9 cellular contexts compared by ENCODE assay signal in the genomic region with DNA sequence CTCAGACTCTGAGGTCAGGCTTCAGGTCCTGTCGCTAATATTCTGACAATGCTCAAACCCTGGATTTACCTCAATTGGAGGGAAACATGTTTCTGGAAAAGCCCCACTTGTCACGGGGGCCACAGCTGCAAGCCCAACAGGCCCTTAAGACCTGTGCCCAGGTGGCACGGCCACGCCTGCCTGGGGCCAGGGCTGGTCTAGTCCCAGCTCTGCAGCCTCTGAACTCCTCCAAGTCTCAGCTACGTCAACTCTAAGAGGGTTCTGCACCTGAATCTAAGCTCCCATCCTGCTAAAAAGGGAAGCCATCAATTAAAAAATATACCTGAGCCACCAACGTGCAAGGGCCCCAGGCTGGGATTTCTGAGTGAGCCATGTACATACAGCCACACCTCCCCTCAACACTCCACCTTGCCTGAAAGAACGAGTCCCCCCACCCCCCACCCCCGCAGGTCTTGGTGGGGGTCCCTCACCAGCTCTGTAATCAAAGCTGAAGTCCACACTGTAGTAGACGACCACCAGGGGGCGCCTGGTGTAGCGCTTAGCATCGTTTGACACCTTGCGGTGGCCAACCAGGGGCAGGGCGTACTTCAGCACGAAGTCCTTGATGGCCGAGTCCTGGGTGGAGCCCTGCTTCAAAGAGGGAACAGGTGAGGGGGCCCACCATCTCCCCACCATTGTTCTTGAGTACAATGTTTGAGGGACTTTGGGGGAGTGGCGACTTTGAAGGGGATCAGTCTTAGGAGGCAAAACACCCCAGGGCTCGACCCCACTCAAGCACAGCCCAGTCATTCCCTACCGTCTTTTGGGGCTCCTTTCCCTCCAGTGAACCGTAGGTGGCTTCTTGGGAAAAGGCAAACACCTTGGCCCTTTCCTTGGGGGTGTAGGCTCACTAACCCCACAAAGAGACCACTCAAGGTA. TPM values are rescaled to one million over a fixed set of nuclear protein-coding genes. Genes with fewer than 3 reads are reported as not detected.
DNase-seq lines count a peak whose midpoint lies in the region; ATAC-seq, FAIRE-seq and TF ChIP-seq lines count a peak whose summit lies in the region.
"Had no signal": no experiment of that assay in that cellular context is flagged by ENCODE, and none has a peak within 500 bp of the region (broad histone marks: within the 10 kb centered on the region; RNA-seq: fewer than 3 reads in every experiment).

No MANE protein-coding gene starts in this region.

- 0 out of 2 replicates have a peak overlapping the region, but pooled peaks have one; percentile 24 for H2BK5ac ChIP-seq in H1 (ENCODE audit: low read depth, low read length)

- no peak overlapping the region for H3K14ac ChIP-seq in H1 (ENCODE audit: insufficient read length)

- no peak overlapping the region for H2BK15ac ChIP-seq in H1 (ENCODE audit: low read length)

- 76% methylated on average over 19 of the region's 20 CpGs; no CpG with 5 or more reads in 1 of the 2 experiments for WGBS in H1 (ENCODE audit: extremely low coverage in 1 of 2, insufficient coverage in 1 of 2, insufficient read length in 1 of 2, insufficient replicate concordance in 2 of 2, low coverage in 1 of 2, low lambda C conversion rate in 2 of 2, missing lambda C conversion rate in 1 of 2), 2 experiments

- TF ChIP-seq EP300 in H1 (IDR thresholded peaks at IDR 0.05; ENCODE audit: borderline replicate concordance in 1 of 2, low read depth in 2 of 2, low read length in 2 of 2) = peak in 1 of 2 experiments; percentile 12; a peak in 1 of 3 replicates

- TF ChIP-seq CTCF in GM12874 (IDR thresholded peaks at IDR 0.05; ENCODE audit: insufficient read depth, low read depth, low read length) = peak; percentile 81
- TF ChIP-seq CTCF in H1 (IDR thresholded peaks at IDR 0.05; ENCODE audit: control extremely low read depth in 1 of 3, insufficient read depth in 1 of 3, low read depth in 1 of 3, low read length in 3 of 3) = peak; percentile 81 to 95 (median 86)

- H3K79me2 ChIP-seq in H1 (ENCODE audit: control insufficient read depth in 1 of 2, insufficient read depth in 2 of 2, low read length in 2 of 2) = no peaks in the 10 kb centered on the region

- H3K4me1 ChIP-seq in H1 (replicated peaks in 1 of 4; ENCODE audit: control insufficient read depth in 3 of 4, insufficient read depth in 4 of 4, low read length in 3 of 4) = no peaks in the 10 kb centered on the region; a peak in 2 of 7 replicates
- no peaks in the 10 kb centered on the region for H3K4me1 ChIP-seq in mucosa of stomach (ENCODE audit: control insufficient read depth, insufficient read depth, low read length)

- H3K4me2 ChIP-seq in H1 (ENCODE audit: insufficient read depth in 1 of 2, low read depth in 2 of 2, low read length in 2 of 2) = no peak overlapping the region

- CTCF ChIA-PET in H1 (lab: Charles Lee; ENCODE audit: partially characterized antibody) = interaction anchor here (0.6 to 4.4 kb wide), 33 partner anchors 9 to 1070 kb away, joined by 3 to 56 read pairs (median 4); a partner anchor contains a TSS

- no peak overlapping the region for H3K4ac ChIP-seq in H1 (replicated peaks; ENCODE audit: insufficient read length, low read depth, low read length)

- peaks cover 31 to 73% (median 63%) of the 10 kb centered on the region in 4 experiments for H3K36me3 ChIP-seq in H1 (ENCODE audit: control insufficient read depth in 2 of 4, insufficient read depth in 4 of 4, low read length in 3 of 4)
- H3K36me3 ChIP-seq in mucosa of stomach (ENCODE audit: control insufficient read depth, insufficient read depth, low read length) = peaks cover 38% of the 10 kb centered on the region

- no peak overlapping the region; the same call in 1 of the 2 replicates for H4K8ac ChIP-seq in H1 (ENCODE audit: extremely low read depth, insufficient read depth, low read length)

- no peak for TF ChIP-seq POLR2A in H1 (IDR thresholded peaks at IDR 0.05; ENCODE audit: control extremely low read depth in 1 of 2, low read depth in 2 of 2, low read length in 2 of 2)

- H4K91ac ChIP-seq in H1 (replicated peaks; ENCODE audit: insufficient read length, low read length) = no peak overlapping the region

- H2AK5ac ChIP-seq in H1 (ENCODE audit: low read depth, low read length) = no peak overlapping the region; the same call in 1 of the 2 replicates

- H4K20me1 ChIP-seq in H1 (replicated peaks in 1 of 2; ENCODE audit: control insufficient read depth in 1 of 2, insufficient read depth in 2 of 2, low read length in 2 of 2) = peaks cover 10 to 18% of the 10 kb centered on the region in 2 experiments

- H3K23ac ChIP-seq in H1 (ENCODE audit: insufficient read length) = no peak overlapping the region

- ATAC-seq in HG02759 (IDR thresholded peaks at IDR 0.05; ENCODE audit: unreplicated experiment) (peak; percentile 86), HG03025 (IDR thresholded peaks at IDR 0.05; ENCODE audit: low FRiP score, unreplicated experiment) (no peak)

- no peaks in the 10 kb centered on the region for H3K27me3 ChIP-seq in H1 (replicated peaks in 1 of 4; ENCODE audit: control insufficient read depth in 3 of 4, extremely low read depth in 1 of 4, insufficient read depth in 3 of 4, low read length in 3 of 4)
- no peaks in the 10 kb centered on the region for H3K27me3 ChIP-seq in mucosa of stomach (ENCODE audit: control insufficient read depth, insufficient read depth, low read length)

- peak; percentile 10 for DNase-seq in NCI-H2171 (lab: John Stamatoyannopoulos, UW)
- DNase-seq in activated CD8-positive, alpha-beta memory T cell treated with anti-CD3 and anti-CD28 coated beads for 24 hours = peak; percentile 92
- DNase-seq in H1 (ENCODE audit: low read depth in 1 of 2, low spot score in 2 of 2) = peak; percentile 56 to 94
- peak; percentile 69 to 82 for DNase-seq in stimulated activated CD8-positive, alpha-beta memory T cell treated with anti-CD3 and anti-CD28 coated beads, Interleukin-7, amount 100 ng/mL, for 1 hour (ENCODE audit: low read depth in 2 of 2)

- H4K5ac ChIP-seq in H1 (ENCODE audit: insufficient read length, low read depth, low read length) = no peak overlapping the region

- H3K9ac ChIP-seq in H1 (replicated peaks in 1 of 4; ENCODE audit: extremely low read depth in 1 of 4, low read depth in 3 of 4, low read length in 3 of 4) (no peak overlapping the region), mucosa of stomach (ENCODE audit: low read length) (no peak overlapping the region)

- no peak overlapping the region for H2BK120ac ChIP-seq in H1 (replicated peaks; ENCODE audit: low read depth, low read length)

- no peak overlapping the region for H2BK20ac ChIP-seq in H1 (ENCODE audit: low read length)

- H3K18ac ChIP-seq in H1 (ENCODE audit: extremely low read depth, low read length) = no peak overlapping the region

- H3K27ac ChIP-seq in H1 (ENCODE audit: low read depth, low read length) = 0 out of 2 replicates have a peak overlapping the region, but pooled peaks have one; percentile 12

- peak; percentile 59 to 72 for TF ChIP-seq RAD21 in H1 (IDR thresholded peaks at IDR 0.05 in 1 of 2, conservative IDR thresholded peaks at IDR 0.05 in 1 of 2; ENCODE audit: low read depth in 2 of 2, low read length in 2 of 2)

- no peak overlapping the region for H2AFZ ChIP-seq in H1 (ENCODE audit: low read length)

- H3K4me3 ChIP-seq in H1 (ENCODE audit: extremely low read depth in 1 of 4, insufficient read depth in 2 of 4, low read depth in 3 of 4, low read length in 4 of 4) = no peak overlapping the region
- H3K4me3 ChIP-seq in mucosa of stomach (ENCODE audit: low read length) = peak overlapping the region; percentile 15

- FAIRE-seq in H1 (lab: Jason Lieb, UNC) = no peak
- FAIRE-seq: endometrium had no signal

- peaks cover 7% of the 10 kb centered on the region for H3K79me1 ChIP-seq in H1 (ENCODE audit: low read depth, low read length)

- no peak overlapping the region for H3K56ac ChIP-seq in H1 (replicated peaks; ENCODE audit: insufficient read length, low read depth, low read length)

- H2BK12ac ChIP-seq in H1 (ENCODE audit: low read depth, low read length) = no peak overlapping the region

- no peaks in the 10 kb centered on the region for H3K9me3 ChIP-seq in H1 (ENCODE audit: insufficient read depth in 2 of 2, low read depth in 1 of 2, low read length in 1 of 2)
- H3K9me3 ChIP-seq in mucosa of stomach (ENCODE audit: control insufficient read depth, low read length) = no peaks in the 10 kb centered on the region

- POLR2A ChIA-PET in H1 (lab: Charles Lee; ENCODE audit: partially characterized antibody) = interaction anchor here (0.6 to 1.3 kb wide), 9 partner anchors 11 to 180 kb away, joined by 3 to 5 read pairs (median 3); no protein-coding TSS in a partner anchor

- no peaks in the 10 kb centered on the region for H3K23me2 ChIP-seq in H1 (ENCODE audit: low read depth, low read length)

TF ChIP-seq in H1, 55 proteins besides CTCF, POLR2A, EP300 and RAD21 (continues in another document):
- TF ChIP-seq SAP30 (IDR thresholded peaks at IDR 0.05; ENCODE audit: insufficient read depth, insufficient replicate concordance, low read length) (no peak), POLR2AphosphoS5 (IDR thresholded peaks at IDR 0.05; ENCODE audit: low read depth, low read length) (no peak), TAF1 (IDR thresholded peaks at IDR 0.05; ENCODE audit: low read depth, low read length) (no peak), RXRA (IDR thresholded peaks at IDR 0.05; ENCODE audit: insufficient read depth, low read depth, low read length) (no peak), SIX5 (IDR thresholded peaks at IDR 0.05; ENCODE audit: low read depth, low read length) (no peak), EGR1 (IDR thresholded peaks at IDR 0.05; ENCODE audit: borderline replicate concordance, low read depth, low read length) (no peak), MAFK (IDR thresholded peaks at IDR 0.05; ENCODE audit: low read depth, low read length) (no peak), CREB1 (IDR thresholded peaks at IDR 0.05) (peak; percentile 27; the same call in 1 of the 2 replicates), YY1 (IDR thresholded peaks at IDR 0.05; ENCODE audit: low read depth, low read length) (0 out of 2 replicates have a peak, but pooled peaks have one; percentile 16)
- TF ChIP-seq, protein P1, sequence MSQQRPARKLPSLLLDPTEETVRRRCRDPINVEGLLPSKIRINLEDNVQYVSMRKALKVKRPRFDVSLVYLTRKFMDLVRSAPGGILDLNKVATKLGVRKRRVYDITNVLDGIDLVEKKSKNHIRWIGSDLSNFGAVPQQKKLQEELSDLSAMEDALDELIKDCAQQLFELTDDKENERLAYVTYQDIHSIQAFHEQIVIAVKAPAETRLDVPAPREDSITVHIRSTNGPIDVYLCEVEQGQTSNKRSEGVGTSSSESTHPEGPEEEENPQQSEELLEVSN (IDR thresholded peaks at IDR 0.05) = peak; percentile 77

RNA-seq across cellular contexts. Expression of a gene that starts 22.6 kb away (rescaled TPM):
- total RNA-seq in H1 (2021; fragmentation: NEBNext Ultra II Directional; extraction: Animal tissue kit (Norgen Biotek cat#: 25700)) = 303 and 308 TPM in 2 replicates
- 108 and 119 TPM in 2 replicates for polyA plus RNA-seq in H1 (2011; rRNA removed)
- polyA plus RNA-seq in H1 (2011; cell fraction: cytosol; rRNA removed) = 165 TPM
- polyA plus RNA-seq in H1 (2011; cell fraction: nucleus; rRNA removed) = 160 TPM
- 233 to 316 TPM (median 241 TPM) in 4 replicates for polyA plus RNA-seq in H1 (2012, experiment 1 of 2)
- 221 TPM for polyA plus RNA-seq in H1 (2012, experiment 2 of 2)
- 431 TPM for polyA plus RNA-seq in H1 (2013, experiment 1 of 2)
- polyA plus RNA-seq in H1 (2013, experiment 2 of 2) = 436 TPM
- polyA minus RNA-seq in H1 (2011; rRNA and poly(A)+ RNA removed) = 153 and 168 TPM in 2 replicates
- polyA minus RNA-seq in H1 (2011; cell fraction: cytosol; rRNA and poly(A)+ RNA removed) = 109 TPM
- polyA minus RNA-seq in H1 (2011; cell fraction: nucleus; rRNA and poly(A)+ RNA removed) = 62.8 TPM

Comparison
In these comparisons a context has a peak if more than half of its experiments do, and no peak if none do; other contexts are left out.
1. DNase-seq: peak in every context shown above with its lines; median percentile 92 in activated CD8-positive, alpha-beta memory T cell treated with anti-CD3 and anti-CD28 coated beads for 24 hours; 76 in stimulated activated CD8-positive, alpha-beta memory T cell treated with anti-CD3 and anti-CD28 coated beads, Interleukin-7, amount 100 ng/mL, for 1 hour; 75 in H1; 10 in NCI-H2171.